ENCODE assay signal across 8 cellular contexts in the genomic region with DNA sequence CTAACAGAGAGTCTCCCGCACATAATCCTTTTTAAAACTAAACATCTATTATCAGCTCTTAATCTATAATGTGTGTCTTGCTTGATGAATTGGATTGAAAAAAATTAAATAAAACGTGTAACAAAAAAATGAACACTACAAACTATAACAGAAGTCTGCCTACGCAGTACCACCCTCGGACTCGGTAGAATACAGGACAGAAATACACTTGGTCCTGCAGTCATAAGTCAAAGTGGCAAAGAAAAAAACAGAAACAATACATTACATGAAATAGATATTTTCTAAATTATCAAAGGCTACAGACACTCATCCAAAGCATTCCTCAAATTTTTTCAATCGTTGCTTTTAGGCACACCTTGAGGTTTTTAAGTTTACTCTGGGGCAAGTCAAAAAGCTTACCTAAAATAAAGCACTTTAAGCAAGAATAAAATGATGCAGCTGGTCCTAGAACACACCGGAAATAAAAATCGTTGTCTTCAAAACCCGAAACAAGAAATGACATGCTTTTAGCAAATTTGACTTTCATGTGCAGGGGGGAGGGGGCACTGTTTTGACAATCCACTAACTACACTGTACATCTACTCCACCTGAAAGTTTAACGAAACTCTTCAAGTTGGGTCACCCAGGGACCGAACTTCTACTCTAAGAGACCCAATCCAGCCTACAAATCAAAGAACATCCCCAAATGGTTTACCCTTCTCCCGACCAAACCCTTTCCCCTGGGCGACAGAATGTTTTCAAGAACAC. TPM values are rescaled to one million over a fixed set of nuclear protein-coding genes. Genes with fewer than 3 reads are reported as not detected.
DNase-seq lines count a peak whose midpoint lies in the region; ATAC-seq, FAIRE-seq and TF ChIP-seq lines count a peak whose summit lies in the region.

No MANE protein-coding gene starts in this region.

- no peaks in the 10 kb centered on the region for H3K27me3 Mint-ChIP-seq in naive thymus-derived CD8-positive, alpha-beta T cell

- POLR2A ChIA-PET in naive thymus-derived CD8-positive, alpha-beta T cell (lab: Charles Lee): interaction anchor here (5.5 kb wide), 1 partner anchor 23 kb away, joined by 83 read pairs; the partner anchor contains the start of gene MINDY2

- H3K9ac ChIP-seq in SU-DHL-6 (ENCODE audit: low read length): peak overlapping the region; percentile 80

- FAIRE-seq in H54 (lab: Jason Lieb, UNC): no peak

- peaks cover 35% of the 10 kb centered on the region for H4K20me1 ChIP-seq in SU-DHL-6 (ENCODE audit: low read depth, low read length)

- intact Hi-C loops in dorsolateral prefrontal cortex (cut with DNase I) (loop anchor here (5.0 kb wide), 5 partner anchors 56 to 341 kb away; no protein-coding TSS in a partner anchor), aorta (cut with DNase I) (loop anchor here (2.0 to 10.0 kb wide), 2 partner anchors 23 to 223 kb away; partner anchors contain the start of gene MINDY2 (in 1 of the 2))

- H3K27ac ChIP-seq in ACC112 (ENCODE audit: low read depth, low read length): peak overlapping the region; percentile 90
- peak overlapping the region; percentile 63 for H3K27ac ChIP-seq in SU-DHL-6 (ENCODE audit: low read depth, low read length)
- peak overlapping the region; percentile 84 to 100 (median 96) for H3K27ac ChIP-seq in dorsolateral prefrontal cortex
- peak overlapping the region; percentile 6 to 97 for H3K27ac ChIP-seq in aorta (ENCODE audit: low read depth in 1 of 2, low read length in 2 of 2)

- H3K27me3 ChIP-seq in ACC112 (ENCODE audit: insufficient read depth, low read length) (no peaks in the 10 kb centered on the region), SU-DHL-6 (ENCODE audit: low read length) (no peaks in the 10 kb centered on the region), dorsolateral prefrontal cortex (no peaks in the 10 kb centered on the region), aorta (ENCODE audit: control insufficient read depth in 1 of 2, insufficient read depth in 2 of 2, low read length in 1 of 2) (no peaks in the 10 kb centered on the region)

- TF ChIP-seq CTCF in SU-DHL-6 (IDR thresholded peaks at IDR 0.05; ENCODE audit: insufficient read depth, low read length, poor library complexity, severe bottlenecking) (no peak), dorsolateral prefrontal cortex (IDR thresholded peaks at IDR 0.05 in 54 of 56, conservative IDR thresholded peaks at IDR 0.05 in 2 of 56; ENCODE audit: low read depth in 1 of 56, partially characterized antibody in 56 of 56) (no peak)

- DNase-seq in dorsolateral prefrontal cortex (no peak), aorta (no peak), H54 (ENCODE audit: insufficient read length, low spot score) (no peak), dedifferentiated amniotic fluid mesenchymal stem cell (ENCODE audit: extremely low spot score) (no peak)
- DNase-seq in naive thymus-derived CD8-positive, alpha-beta T cell: peak in 8 of 10 donors; percentile 20 to 74 (median 49)

- peak overlapping the region; percentile 88 for H3K4me2 ChIP-seq in SU-DHL-6 (ENCODE audit: low read depth, low read length, poor library complexity, severe bottlenecking)

- H3F3A ChIP-seq in SU-DHL-6 (ENCODE audit: insufficient read depth): no peaks in the 10 kb centered on the region

- H3K36me3 Mint-ChIP-seq in naive thymus-derived CD8-positive, alpha-beta T cell: peaks cover 0 to 4% (median 0%) of the 10 kb centered on the region in 3 donors

- H3K27ac Mint-ChIP-seq in naive thymus-derived CD8-positive, alpha-beta T cell: peak overlapping the region; percentile 68 to 98 (median 93)

- TF ChIP-seq POLR2A in H54 (IDR thresholded peaks at IDR 0.05; ENCODE audit: low read depth, low read length): no peak

- H3K9me2 ChIP-seq in SU-DHL-6 (replicated peaks; ENCODE audit: insufficient read depth, low read length): no peaks in the 10 kb centered on the region

- H3K9me3 ChIP-seq in SU-DHL-6 (ENCODE audit: insufficient read depth, low read length) (no peaks in the 10 kb centered on the region), aorta (ENCODE audit: control insufficient read depth, low read length) (no peaks in the 10 kb centered on the region)

- H3K36me3 ChIP-seq in ACC112 (ENCODE audit: insufficient read depth, low read length) (no peaks in the 10 kb centered on the region), SU-DHL-6 (ENCODE audit: low read length) (peaks cover 7% of the 10 kb centered on the region; the same call in 1 of the 2 replicates), aorta (ENCODE audit: control insufficient read depth in 1 of 2, insufficient read depth in 2 of 2, low read length in 1 of 2) (no peaks in the 10 kb centered on the region)

- peaks cover 18 to 60% (median 50%) of the 10 kb centered on the region in 4 donors for H3K4me1 Mint-ChIP-seq in naive thymus-derived CD8-positive, alpha-beta T cell

- H3K4me3 Mint-ChIP-seq in naive thymus-derived CD8-positive, alpha-beta T cell: peak overlapping the region; percentile 94 to 99 (median 96)

- H2AFZ ChIP-seq in ACC112 (ENCODE audit: low read length, unreplicated experiment): peak overlapping the region; percentile 6
- H2AFZ ChIP-seq in SU-DHL-6 (ENCODE audit: low read depth, low read length, severe bottlenecking): no peak overlapping the region

- peak overlapping the region; percentile 81 for H3K4me3 ChIP-seq in ACC112 (ENCODE audit: low read depth, low read length)
- peak overlapping the region; percentile 83 for H3K4me3 ChIP-seq in SU-DHL-6 (ENCODE audit: insufficient read depth, low read length, poor library complexity, severe bottlenecking)
- peak overlapping the region; percentile 60 to 98 (median 88) for H3K4me3 ChIP-seq in dorsolateral prefrontal cortex
- peak overlapping the region; percentile 67 to 95 for H3K4me3 ChIP-seq in aorta (ENCODE audit: low read length in 2 of 2)

- ATAC-seq in GM21529 (IDR thresholded peaks at IDR 0.05; ENCODE audit: unreplicated experiment) (peak; percentile 6), aorta (ENCODE audit: low FRiP score) (no peak)
- ATAC-seq in naive thymus-derived CD8-positive, alpha-beta T cell: peak in 1 of 2 donors; percentile 24

- no peaks in the 10 kb centered on the region for H3K9me3 Mint-ChIP-seq in naive thymus-derived CD8-positive, alpha-beta T cell

- H3K4me1 ChIP-seq in ACC112 (ENCODE audit: control insufficient read depth, insufficient read depth, low read length, unreplicated experiment) (peaks cover 11% of the 10 kb centered on the region), aorta (ENCODE audit: control insufficient read depth in 1 of 2, insufficient read depth in 2 of 2, low read length in 2 of 2) (no peaks in the 10 kb centered on the region)

- H3K79me2 ChIP-seq in ACC112 (ENCODE audit: control insufficient read depth, insufficient read depth, low read length, unreplicated experiment) (peaks cover 58% of the 10 kb centered on the region), SU-DHL-6 (ENCODE audit: insufficient read depth, low read length) (peaks cover 53% of the 10 kb centered on the region)

- 3 to 4% methylated on average over 13 of the region's 13 CpGs for WGBS in aorta, 2 donors

RNA-seq across cellular contexts. Expression of gene ADAM10, which starts 1.3 kb away (rescaled TPM):
- 100 to 1,000 TPM in 100 of 120 experiments, 10 to 100 TPM in 20; 85.4 to 177 (median 116) TPM for total RNA-seq in dorsolateral prefrontal cortex
- total RNA-seq in naive thymus-derived CD8-positive, alpha-beta T cell: 100 to 1,000 TPM; 136 to 150 TPM
- polyA plus RNA-seq in naive thymus-derived CD8-positive, alpha-beta T cell: 100 to 1,000 TPM in 1 of 3 donors, 10 to 100 TPM in 2; 96.4 to 108 (median 98.8) TPM
- total RNA-seq in aorta: 100 to 1,000 TPM in 1 of 2 donors, 10 to 100 TPM in 1; 92.8 to 115 TPM
- polyA plus RNA-seq in aorta: 10 to 100 TPM; 11.6 to 22.3 TPM

RNA-seq across cellular contexts. Expression of gene MINDY2, which starts 22.9 kb away (rescaled TPM):
- total RNA-seq in dorsolateral prefrontal cortex: 10 to 100 TPM; 28.6 to 56.4 (median 40.0) TPM
- 10 to 100 TPM; 11.1 to 11.5 TPM for total RNA-seq in naive thymus-derived CD8-positive, alpha-beta T cell
- polyA plus RNA-seq in naive thymus-derived CD8-positive, alpha-beta T cell: 1 to 10 TPM; 8.5 to 9.5 (median 9.4) TPM
- 10 to 100 TPM; 46.3 to 48.0 TPM for total RNA-seq in aorta
- polyA plus RNA-seq in aorta: 10 to 100 TPM; 10.1 to 10.5 TPM

Comparison
In these comparisons a context has a peak if more than half of its experiments do, and no peak if none do; other contexts are left out.
1. DNase-seq: peak in naive thymus-derived CD8-positive, alpha-beta T cell (8 of 10); none in dorsolateral prefrontal cortex (0 of 10), aorta (0 of 2), H54 (single experiment) and dedifferentiated amniotic fluid mesenchymal stem cell (single experiment).
2. Peak in every context shown above with its lines, with median percentiles within 50 percentile points of each other: H3K27ac ChIP-seq and H3K4me3 ChIP-seq.